In the genomic region with DNA sequence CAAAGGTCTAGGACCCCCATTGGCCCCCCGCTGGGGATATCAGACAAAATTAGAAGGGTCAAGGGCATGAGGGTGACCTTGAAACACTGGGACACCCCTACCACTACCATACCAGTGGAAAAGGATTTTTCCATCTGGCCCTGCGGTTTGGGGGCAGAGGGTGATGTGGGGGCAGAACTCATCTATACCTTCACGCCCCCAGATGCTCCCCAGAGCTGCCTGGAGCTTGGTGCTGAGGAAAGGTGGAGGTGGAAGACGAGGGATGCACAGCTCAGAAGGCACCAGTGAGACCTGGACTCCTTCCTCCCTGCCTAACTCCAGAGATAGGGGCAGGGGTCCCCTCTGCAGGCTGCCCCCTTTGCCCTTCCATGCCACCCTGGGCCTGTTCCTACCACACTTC, we compare ENCODE assay signal across 1 cellular context.
TF ChIP-seq lines count a peak whose summit lies in the region.

No MANE protein-coding gene starts in this region.

TF ChIP-seq in GM23338, 12 proteins besides CTCF, POLR2A, EP300 and RAD21 (continued from another document):
- TF ChIP-seq, protein P1, sequence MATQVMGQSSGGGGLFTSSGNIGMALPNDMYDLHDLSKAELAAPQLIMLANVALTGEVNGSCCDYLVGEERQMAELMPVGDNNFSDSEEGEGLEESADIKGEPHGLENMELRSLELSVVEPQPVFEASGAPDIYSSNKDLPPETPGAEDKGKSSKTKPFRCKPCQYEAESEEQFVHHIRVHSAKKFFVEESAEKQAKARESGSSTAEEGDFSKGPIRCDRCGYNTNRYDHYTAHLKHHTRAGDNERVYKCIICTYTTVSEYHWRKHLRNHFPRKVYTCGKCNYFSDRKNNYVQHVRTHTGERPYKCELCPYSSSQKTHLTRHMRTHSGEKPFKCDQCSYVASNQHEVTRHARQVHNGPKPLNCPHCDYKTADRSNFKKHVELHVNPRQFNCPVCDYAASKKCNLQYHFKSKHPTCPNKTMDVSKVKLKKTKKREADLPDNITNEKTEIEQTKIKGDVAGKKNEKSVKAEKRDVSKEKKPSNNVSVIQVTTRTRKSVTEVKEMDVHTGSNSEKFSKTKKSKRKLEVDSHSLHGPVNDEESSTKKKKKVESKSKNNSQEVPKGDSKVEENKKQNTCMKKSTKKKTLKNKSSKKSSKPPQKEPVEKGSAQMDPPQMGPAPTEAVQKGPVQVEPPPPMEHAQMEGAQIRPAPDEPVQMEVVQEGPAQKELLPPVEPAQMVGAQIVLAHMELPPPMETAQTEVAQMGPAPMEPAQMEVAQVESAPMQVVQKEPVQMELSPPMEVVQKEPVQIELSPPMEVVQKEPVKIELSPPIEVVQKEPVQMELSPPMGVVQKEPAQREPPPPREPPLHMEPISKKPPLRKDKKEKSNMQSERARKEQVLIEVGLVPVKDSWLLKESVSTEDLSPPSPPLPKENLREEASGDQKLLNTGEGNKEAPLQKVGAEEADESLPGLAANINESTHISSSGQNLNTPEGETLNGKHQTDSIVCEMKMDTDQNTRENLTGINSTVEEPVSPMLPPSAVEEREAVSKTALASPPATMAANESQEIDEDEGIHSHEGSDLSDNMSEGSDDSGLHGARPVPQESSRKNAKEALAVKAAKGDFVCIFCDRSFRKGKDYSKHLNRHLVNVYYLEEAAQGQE (IDR thresholded peaks at IDR 0.05; ENCODE audit: unreplicated experiment) = no peak
- no peak for TF ChIP-seq EZH2 (IDR thresholded peaks at IDR 0.05; ENCODE audit: low read depth, unreplicated experiment)
- TF ChIP-seq, protein P2, sequence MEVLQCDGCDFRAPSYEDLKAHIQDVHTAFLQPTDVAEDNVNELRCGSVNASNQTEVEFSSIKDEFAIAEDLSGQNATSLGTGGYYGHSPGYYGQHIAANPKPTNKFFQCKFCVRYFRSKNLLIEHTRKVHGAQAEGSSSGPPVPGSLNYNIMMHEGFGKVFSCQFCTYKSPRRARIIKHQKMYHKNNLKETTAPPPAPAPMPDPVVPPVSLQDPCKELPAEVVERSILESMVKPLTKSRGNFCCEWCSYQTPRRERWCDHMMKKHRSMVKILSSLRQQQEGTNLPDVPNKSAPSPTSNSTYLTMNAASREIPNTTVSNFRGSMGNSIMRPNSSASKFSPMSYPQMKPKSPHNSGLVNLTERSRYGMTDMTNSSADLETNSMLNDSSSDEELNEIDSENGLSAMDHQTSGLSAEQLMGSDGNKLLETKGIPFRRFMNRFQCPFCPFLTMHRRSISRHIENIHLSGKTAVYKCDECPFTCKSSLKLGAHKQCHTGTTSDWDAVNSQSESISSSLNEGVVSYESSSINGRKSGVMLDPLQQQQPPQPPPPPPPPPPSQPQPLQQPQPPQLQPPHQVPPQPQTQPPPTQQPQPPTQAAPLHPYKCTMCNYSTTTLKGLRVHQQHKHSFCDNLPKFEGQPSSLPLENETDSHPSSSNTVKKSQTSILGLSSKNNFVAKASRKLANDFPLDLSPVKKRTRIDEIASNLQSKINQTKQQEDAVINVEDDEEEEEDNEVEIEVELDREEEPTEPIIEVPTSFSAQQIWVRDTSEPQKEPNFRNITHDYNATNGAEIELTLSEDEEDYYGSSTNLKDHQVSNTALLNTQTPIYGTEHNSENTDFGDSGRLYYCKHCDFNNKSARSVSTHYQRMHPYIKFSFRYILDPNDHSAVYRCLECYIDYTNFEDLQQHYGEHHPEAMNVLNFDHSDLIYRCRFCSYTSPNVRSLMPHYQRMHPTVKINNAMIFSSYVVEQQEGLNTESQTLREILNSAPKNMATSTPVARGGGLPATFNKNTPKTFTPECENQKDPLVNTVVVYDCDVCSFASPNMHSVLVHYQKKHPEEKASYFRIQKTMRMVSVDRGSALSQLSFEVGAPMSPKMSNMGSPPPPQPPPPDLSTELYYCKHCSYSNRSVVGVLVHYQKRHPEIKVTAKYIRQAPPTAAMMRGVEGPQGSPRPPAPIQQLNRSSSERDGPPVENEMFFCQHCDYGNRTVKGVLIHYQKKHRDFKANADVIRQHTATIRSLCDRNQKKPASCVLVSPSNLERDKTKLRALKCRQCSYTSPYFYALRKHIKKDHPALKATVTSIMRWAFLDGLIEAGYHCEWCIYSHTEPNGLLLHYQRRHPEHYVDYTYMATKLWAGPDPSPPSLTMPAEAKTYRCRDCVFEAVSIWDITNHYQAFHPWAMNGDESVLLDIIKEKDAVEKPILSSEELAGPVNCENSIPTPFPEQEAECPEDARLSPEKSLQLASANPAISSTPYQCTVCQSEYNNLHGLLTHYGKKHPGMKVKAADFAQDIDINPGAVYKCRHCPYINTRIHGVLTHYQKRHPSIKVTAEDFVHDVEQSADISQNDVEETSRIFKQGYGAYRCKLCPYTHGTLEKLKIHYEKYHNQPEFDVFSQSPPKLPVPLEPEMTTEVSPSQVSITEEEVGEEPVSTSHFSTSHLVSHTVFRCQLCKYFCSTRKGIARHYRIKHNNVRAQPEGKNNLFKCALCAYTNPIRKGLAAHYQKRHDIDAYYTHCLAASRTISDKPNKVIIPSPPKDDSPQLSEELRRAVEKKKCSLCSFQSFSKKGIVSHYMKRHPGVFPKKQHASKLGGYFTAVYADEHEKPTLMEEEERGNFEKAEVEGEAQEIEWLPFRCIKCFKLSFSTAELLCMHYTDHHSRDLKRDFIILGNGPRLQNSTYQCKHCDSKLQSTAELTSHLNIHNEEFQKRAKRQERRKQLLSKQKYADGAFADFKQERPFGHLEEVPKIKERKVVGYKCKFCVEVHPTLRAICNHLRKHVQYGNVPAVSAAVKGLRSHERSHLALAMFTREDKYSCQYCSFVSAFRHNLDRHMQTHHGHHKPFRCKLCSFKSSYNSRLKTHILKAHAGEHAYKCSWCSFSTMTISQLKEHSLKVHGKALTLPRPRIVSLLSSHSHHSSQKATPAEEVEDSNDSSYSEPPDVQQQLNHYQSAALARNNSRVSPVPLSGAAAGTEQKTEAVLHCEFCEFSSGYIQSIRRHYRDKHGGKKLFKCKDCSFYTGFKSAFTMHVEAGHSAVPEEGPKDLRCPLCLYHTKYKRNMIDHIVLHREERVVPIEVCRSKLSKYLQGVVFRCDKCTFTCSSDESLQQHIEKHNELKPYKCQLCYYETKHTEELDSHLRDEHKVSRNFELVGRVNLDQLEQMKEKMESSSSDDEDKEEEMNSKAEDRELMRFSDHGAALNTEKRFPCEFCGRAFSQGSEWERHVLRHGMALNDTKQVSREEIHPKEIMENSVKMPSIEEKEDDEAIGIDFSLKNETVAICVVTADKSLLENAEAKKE (CRISPR knock-in tag; IDR thresholded peaks at IDR 0.05) = no peak
- TF ChIP-seq NANOG (IDR thresholded peaks at IDR 0.05; ENCODE audit: borderline replicate concordance) = no peak
